9 cellular contexts compared by ENCODE assay signal in the genomic region with DNA sequence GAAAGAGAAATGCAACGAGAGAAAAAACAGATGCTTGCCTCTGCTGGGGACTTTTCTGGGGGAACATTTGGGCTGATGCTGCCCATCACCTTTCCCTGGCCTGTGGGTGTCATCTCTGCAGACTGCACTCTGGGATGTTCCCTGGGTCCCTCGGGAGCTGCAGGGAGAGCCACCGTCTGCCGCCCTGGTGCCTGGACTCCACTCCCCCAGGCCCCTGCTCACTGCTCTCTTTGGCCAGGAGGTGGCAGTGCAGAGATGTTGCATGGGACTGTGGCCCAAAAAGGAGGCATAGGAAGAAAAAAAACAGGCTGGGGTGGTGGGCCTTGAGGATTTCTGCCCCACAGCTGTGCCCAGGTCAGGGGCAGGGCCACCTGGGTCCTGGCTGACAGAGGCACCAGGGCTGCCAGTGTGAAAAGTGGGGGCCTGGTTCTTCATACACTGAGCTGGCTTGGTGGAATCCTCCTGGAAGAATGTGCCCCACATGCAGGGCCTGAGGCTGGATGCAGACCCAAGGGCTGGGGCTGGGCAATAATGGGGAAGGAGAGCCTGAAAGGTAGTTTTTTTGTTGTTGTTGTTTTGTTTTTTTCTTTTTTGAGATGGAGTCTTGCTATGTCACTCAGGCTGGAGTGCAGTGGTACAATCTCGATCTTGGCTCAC.
DNase-seq lines count a peak whose midpoint lies in the region; ATAC-seq and TF ChIP-seq lines count a peak whose summit lies in the region.
"Had no signal": no experiment of that assay in that cellular context is flagged by ENCODE, and none has a peak within 500 bp of the region (broad histone marks: within the 10 kb centered on the region; RNA-seq: fewer than 3 reads in every experiment).

No MANE protein-coding gene starts in this region.

- TF ChIP-seq CTCF in epithelial cell of proximal tubule (conservative IDR thresholded peaks at IDR 0.05; ENCODE audit: low read depth, low read length) (peak; percentile 90), neural progenitor cell (IDR thresholded peaks at IDR 0.05) (peak; percentile 88)

- H3K36me3 ChIP-seq in neural progenitor cell, result no peaks in the 10 kb centered on the region

- no peak overlapping the region for H2AFZ ChIP-seq in neural progenitor cell (replicated peaks)

- H4K20me1 ChIP-seq in neural progenitor cell (ENCODE audit: low read depth), result peaks cover 8% of the 10 kb centered on the region

- no peak overlapping the region for H3K4me2 ChIP-seq in neural progenitor cell

- no peaks in the 10 kb centered on the region for H3K9me3 ChIP-seq in neural progenitor cell (ENCODE audit: low read depth)

- no peaks in the 10 kb centered on the region for H3K36me3 Mint-ChIP-seq in T-helper 2 cell treated with Interferon-gamma antibody and Interleukin-4, amounts not matched to agents 5 μg/mL and 100 μg/mL, for 36 hours (ENCODE audit: low read depth)
- no peaks in the 10 kb centered on the region for H3K36me3 Mint-ChIP-seq in neural progenitor cell

- no peaks in the 10 kb centered on the region for H3K9me3 Mint-ChIP-seq in T-helper 2 cell treated with Interferon-gamma antibody and Interleukin-4, amounts not matched to agents 5 μg/mL and 100 μg/mL, for 36 hours
- no peaks in the 10 kb centered on the region for H3K9me3 Mint-ChIP-seq in neural progenitor cell

- peak; percentile 1 for DNase-seq in COLO668 (lab: John Stamatoyannopoulos, UW; ENCODE audit: unreplicated experiment)
- peak; percentile 14 for DNase-seq in GM19240 (ENCODE audit: insufficient read length, low spot score)
- DNase-seq in HT-29 (ENCODE audit: low spot score), result peak; percentile 62
- DNase-seq in T-helper 2 cell treated with Interferon-gamma antibody and Interleukin-4, amounts not matched to agents 5 μg/mL and 100 μg/mL, for 36 hours (ENCODE audit: low spot score), result peak; percentile 22
- DNase-seq in epithelial cell of proximal tubule (ENCODE audit: low read depth), result no peak
- peak; percentile 83 for DNase-seq in neural progenitor cell (ENCODE audit: low spot score)
- DNase-seq in T1000 (lab: John Stamatoyannopoulos, UW), result no peak

- H3F3A ChIP-seq in neural progenitor cell (ENCODE audit: low read depth), result peaks cover 10% of the 10 kb centered on the region

- H3K9ac ChIP-seq in neural progenitor cell, result no peak overlapping the region

- H3K27ac ChIP-seq in neural progenitor cell, result no peak overlapping the region
- H3K27ac ChIP-seq: SK-N-MC had no signal

- H3K4me1 ChIP-seq in neural progenitor cell, result peaks cover 6% of the 10 kb centered on the region

- H3K79me2 ChIP-seq in neural progenitor cell (ENCODE audit: low read depth), result no peaks in the 10 kb centered on the region

- no peaks in the 10 kb centered on the region for H3K27me3 Mint-ChIP-seq in T-helper 2 cell treated with Interferon-gamma antibody and Interleukin-4, amounts not matched to agents 5 μg/mL and 100 μg/mL, for 36 hours (ENCODE audit: low read depth)
- H3K27me3 Mint-ChIP-seq in neural progenitor cell (ENCODE audit: insufficient read depth, low read depth), result no peaks in the 10 kb centered on the region

- H3K4me3 Mint-ChIP-seq in T-helper 2 cell treated with Interferon-gamma antibody and Interleukin-4, amounts not matched to agents 5 μg/mL and 100 μg/mL, for 36 hours, result no peak overlapping the region
- no peak overlapping the region for H3K4me3 Mint-ChIP-seq in neural progenitor cell

- peaks cover 21% of the 10 kb centered on the region for H3K4me1 Mint-ChIP-seq in T-helper 2 cell treated with Interferon-gamma antibody and Interleukin-4, amounts not matched to agents 5 μg/mL and 100 μg/mL, for 36 hours (ENCODE audit: low read depth)
- H3K4me1 Mint-ChIP-seq in neural progenitor cell, result peaks cover 25% of the 10 kb centered on the region

- ATAC-seq in GM19328 (IDR thresholded peaks at IDR 0.05; ENCODE audit: unreplicated experiment), result no peak

- H3K27me3 ChIP-seq in neural progenitor cell, result peaks cover 36% of the 10 kb centered on the region

- H3K27ac Mint-ChIP-seq in T-helper 2 cell treated with Interferon-gamma antibody and Interleukin-4, amounts not matched to agents 5 μg/mL and 100 μg/mL, for 36 hours, result no peak overlapping the region
- H3K27ac Mint-ChIP-seq in neural progenitor cell, result no peak overlapping the region

- no peak overlapping the region for H3K4me3 ChIP-seq in epithelial cell of proximal tubule (ENCODE audit: low read depth, low read length)
- no peak overlapping the region for H3K4me3 ChIP-seq in neural progenitor cell
- H3K4me3 ChIP-seq: SK-N-MC had no signal

Comparison
In these comparisons a context has a peak if more than half of its experiments do, and no peak if none do; other contexts are left out.
1. DNase-seq: peak in COLO668 (single experiment), GM19240 (single experiment), HT-29 (single experiment), T-helper 2 cell treated with Interferon-gamma antibody and Interleukin-4, amounts not matched to agents 5 μg/mL and 100 μg/mL, for 36 hours (single experiment) and neural progenitor cell (single experiment); none in epithelial cell of proximal tubule (single experiment) and T1000 (single experiment).